In genomic region chr9:127185931-127186781, GRCh38 we compare ENCODE assay signal across 10 cellular contexts.
DNase-seq lines count a peak whose midpoint lies in the region; ATAC-seq, FAIRE-seq and TF ChIP-seq lines count a peak whose summit lies in the region.
"Had no signal": no experiment of that assay in that cellular context is flagged by ENCODE, and none has a peak within 500 bp of the region (broad histone marks: within the 10 kb centered on the region; RNA-seq: fewer than 3 reads in every experiment).

No MANE protein-coding gene starts in this region.

- H3K4me2 ChIP-seq in fibroblast of lung (ENCODE audit: extremely low read depth, insufficient read depth, low read length), result peak overlapping the region; percentile 51

- no peaks in the 10 kb centered on the region for H3K79me2 ChIP-seq in fibroblast of lung (ENCODE audit: control insufficient read depth, insufficient read depth, low read length)

- no peak for ATAC-seq in HG03039 (IDR thresholded peaks at IDR 0.05; ENCODE audit: unreplicated experiment)
- ATAC-seq: GM12878 had no signal

- TF ChIP-seq POLR2A in testis (IDR thresholded peaks at IDR 0.05), result no peak
- no peak for TF ChIP-seq POLR2A in H54 (IDR thresholded peaks at IDR 0.05; ENCODE audit: low read depth, low read length)

- no peak for FAIRE-seq in urothelium cell line (lab: Jason Lieb, UNC)
- no peak for FAIRE-seq in H54 (lab: Jason Lieb, UNC)
- FAIRE-seq: GM12878 had no signal

- peak overlapping the region; percentile 63 for H3K9ac ChIP-seq in fibroblast of lung (ENCODE audit: insufficient read depth, low read length)

- H3K27ac ChIP-seq in SJCRH30, result peak overlapping the region; percentile 33
- H3K27ac ChIP-seq in fibroblast of lung (ENCODE audit: insufficient read depth, low read length), result peak overlapping the region; percentile 96
- H3K27ac ChIP-seq in testis, result peak overlapping the region; percentile 51 to 83

- H3K9me3 ChIP-seq in SJCRH30 (replicated peaks), result no peaks in the 10 kb centered on the region
- no peaks in the 10 kb centered on the region for H3K9me3 ChIP-seq in fibroblast of lung (ENCODE audit: control insufficient read depth, insufficient read depth, low read depth, low read length)
- no peaks in the 10 kb centered on the region for H3K9me3 ChIP-seq in testis

- no peaks in the 10 kb centered on the region for H3K27me3 ChIP-seq in SJCRH30
- no peaks in the 10 kb centered on the region for H3K27me3 ChIP-seq in fibroblast of lung (ENCODE audit: control insufficient read depth, insufficient read depth, low read length)
- H3K27me3 ChIP-seq in testis, result no peaks in the 10 kb centered on the region

- intact Hi-C loops in testis (cut with DNase I; ENCODE audit: low total_unique reads), result no loop called here

- H3K36me3 ChIP-seq in SJCRH30 (no peaks in the 10 kb centered on the region), fibroblast of lung (ENCODE audit: control insufficient read depth, insufficient read depth, low read length) (no peaks in the 10 kb centered on the region), testis (ENCODE audit: low read depth, missing control alignments) (no peaks in the 10 kb centered on the region)

- 36 to 51% methylated on average over 9 to 11 of the region's 11 CpGs for WGBS in testis, 2 donors

- H3K4me1 ChIP-seq in SJCRH30 (peaks cover 29% of the 10 kb centered on the region), fibroblast of lung (ENCODE audit: control insufficient read depth, extremely low read depth, insufficient read depth, low read length) (peaks cover 45% of the 10 kb centered on the region), testis (peaks cover 18% of the 10 kb centered on the region)

- no peaks in the 10 kb centered on the region for H4K20me1 ChIP-seq in fibroblast of lung (ENCODE audit: control insufficient read depth, extremely low read depth, insufficient read depth, low read length)

- no peak overlapping the region for H2AFZ ChIP-seq in fibroblast of lung (ENCODE audit: low read length)

- DNase-seq in SJCRH30, result peak; percentile 75 to 80
- peak; percentile 84 to 98 for DNase-seq in fibroblast of lung (ENCODE audit: low read depth in 2 of 2)
- peak; percentile 65 for DNase-seq in mucosa of gallbladder (ENCODE audit: low spot score)
- peak; percentile 83 for DNase-seq in testis
- no peak for DNase-seq in urothelium cell line (ENCODE audit: low spot score)
- no peak for DNase-seq in H54 (ENCODE audit: insufficient read length, low spot score)
- DNase-seq in NCI-H2081 treated with DMSO at 0.1 percent for 48 hours (lab: John Stamatoyannopoulos, UW), result no peak
- DNase-seq: NCI-H2029 treated with DMSO at 0.1 percent for 48 hours had no signal

- H3K4me3 ChIP-seq in SJCRH30 (peak overlapping the region; percentile 1; the same call in 1 of the 2 replicates), fibroblast of lung (replicated peaks in 1 of 4; ENCODE audit: control extremely low read depth in 1 of 4, insufficient read depth in 1 of 4, low read depth in 3 of 4, low read length in 4 of 4) (peak overlapping the region in 1 of 4 experiments; percentile 10), testis (no peak overlapping the region)
- H3K4me3 ChIP-seq: GM12878 had no signal

- TF ChIP-seq CTCF in fibroblast of lung (conservative IDR thresholded peaks at IDR 0.05 in 1 of 2, IDR thresholded peaks at IDR 0.05 in 1 of 2; ENCODE audit: low read depth in 1 of 2, low read length in 2 of 2) (no peak), testis (IDR thresholded peaks at IDR 0.05) (no peak)

Comparison
In these comparisons a context has a peak if more than half of its experiments do, and no peak if none do; other contexts are left out.
1. DNase-seq: peak in SJCRH30 (2 of 2), fibroblast of lung (2 of 2), mucosa of gallbladder (single experiment) and testis (single experiment); none in urothelium cell line (single experiment), H54 (single experiment) and NCI-H2081 treated with DMSO at 0.1 percent for 48 hours (single experiment).
2. H3K27ac ChIP-seq: peak in every context shown above with its lines; median percentile 96 in fibroblast of lung; 67 in testis; 33 in SJCRH30.